ENCODE assay signal across 22 cellular contexts in genomic region chr7:2887816-2888215, GRCh38.
"Had no signal": no experiment of that assay in that cellular context is flagged by ENCODE, and none has a peak within 500 bp of the region (broad histone marks: within the 10 kb centered on the region; RNA-seq: fewer than 3 reads in every experiment).

No MANE protein-coding gene starts in this region.

- DNase-seq: cerebellar nuclear complex; cortex of kidney; effector CD4-positive, alpha-beta T cell; heart left ventricle; left cardiac atrium; left lung; mesendoderm; naive thymus-derived CD8-positive, alpha-beta T cell; nephron progenitor cell; pancreas; stimulated activated CD4-positive, alpha-beta T cell treated with anti-CD3 and anti-CD28 coated beads, Interleukin-12 subunit alpha, Interleukin-12 subunit beta, amount 100 ng/mL, for 4 hours; stimulated activated CD4-positive, alpha-beta T cell treated with anti-CD3 and anti-CD28 coated beads, Interleukin-1b, Interleukin-23, amount 100 ng/mL, for 48 hours; stimulated activated CD4-positive, alpha-beta T cell treated with anti-CD3 and anti-CD28 coated beads, Interleukin-4, amount 100 ng/mL, for 1 hour; stimulated activated CD8-positive, alpha-beta memory T cell treated with anti-CD3 and anti-CD28 coated beads, Interleukin-4, amount 100 ng/mL, for 48 hours; stomach; tibial artery had no signal

- H2AFZ ChIP-seq: hepatocyte had no signal

- H3K4me3 ChIP-seq: heart left ventricle, hepatocyte, left lung, right atrium auricular region, smooth muscle cell, stomach had no signal

- H3K9me3 Mint-ChIP-seq: naive thymus-derived CD8-positive, alpha-beta T cell; nephron progenitor cell; type B pancreatic cell had no signal

- H3K27ac ChIP-seq: heart left ventricle, hepatocyte, left lung, pancreas, right atrium auricular region, stomach, tibial artery had no signal

- FAIRE-seq: frontal cortex, pancreas had no signal

- H3K4me3 Mint-ChIP-seq: nephron progenitor cell, type B pancreatic cell had no signal

- H3K27me3 ChIP-seq: heart left ventricle, hepatocyte, left lung, pancreas, right atrium auricular region had no signal

- H3K4me2 ChIP-seq: smooth muscle cell had no signal

- H3K79me2 ChIP-seq: hepatocyte had no signal

- H3K27me3 Mint-ChIP-seq: naive thymus-derived CD8-positive, alpha-beta T cell; type B pancreatic cell had no signal

- H3K9me3 ChIP-seq: heart left ventricle, left lung, pancreas, right atrium auricular region, stomach, tibial artery had no signal

- H3K4me1 ChIP-seq: heart left ventricle, left lung, pancreas, right atrium auricular region had no signal

- ATAC-seq: heart left ventricle, left cardiac atrium, left lung, sciatic nerve had no signal

- H3K36me3 Mint-ChIP-seq: naive thymus-derived CD8-positive, alpha-beta T cell; type B pancreatic cell had no signal

- H3K36me3 ChIP-seq: heart left ventricle, left lung, pancreas, right atrium auricular region, stomach, tibial artery had no signal

- H3K27ac Mint-ChIP-seq: nephron progenitor cell, type B pancreatic cell had no signal
